16 cellular contexts compared by ENCODE assay signal in genomic region chr2:20455076-20455587, GRCh38. TPM values are rescaled to one million over a fixed set of nuclear protein-coding genes. Genes with fewer than 3 reads are reported as not detected.
DNase-seq lines count a peak whose midpoint lies in the region; ATAC-seq and TF ChIP-seq lines count a peak whose summit lies in the region.
"Had no signal": no experiment of that assay in that cellular context is flagged by ENCODE, and none has a peak within 500 bp of the region (broad histone marks: within the 10 kb centered on the region; RNA-seq: fewer than 3 reads in every experiment).

No MANE protein-coding gene starts in this region.

- H2BK5ac ChIP-seq in trophoblast cell (ENCODE audit: low read depth, low read length, poor library complexity), result no peak overlapping the region

- H3K4me2 ChIP-seq in trophoblast cell (ENCODE audit: low read length), result no peak overlapping the region

- peak overlapping the region; percentile 10 for H4K91ac ChIP-seq in trophoblast cell (ENCODE audit: low read depth, low read length)

- TF ChIP-seq EP300 in tibial nerve (IDR thresholded peaks at IDR 0.05), result no peak

- no peaks in the 10 kb centered on the region for H3K79me2 ChIP-seq in trophoblast cell (ENCODE audit: control insufficient read depth, insufficient read depth, low read length, poor library complexity)

- no peak overlapping the region for H2AK5ac ChIP-seq in trophoblast cell (ENCODE audit: low read length)

- no peak overlapping the region for H2BK120ac ChIP-seq in trophoblast cell (ENCODE audit: insufficient read depth, low read length, poor library complexity)

- DNase-seq in WERI-Rb-1 (peak; percentile 2), coronary artery (ENCODE audit: low spot score) (peak; percentile 71), trophoblast cell (no peak), tibial nerve (ENCODE audit: low spot score in 2 of 2) (no peak), NCI-H748 (lab: John Stamatoyannopoulos, UW; ENCODE audit: unreplicated experiment) (no peak), SW480 (ENCODE audit: low spot score) (no peak)
- DNase-seq: CD8-positive, alpha-beta T cell; DMS79 treated with DMSO at 0.1 percent for 48 hours; HFFc6; NCI-H146; NCI-H2081 treated with DMSO at 0.1 percent for 48 hours; NCI-H526; NK-92 treated with Interleukin-12 subunit alpha and Interleukin-12 subunit beta, amount 100 ng/mL, for 24 hours; OCI-M1 had no signal

- no peak overlapping the region for H3K9ac ChIP-seq in trophoblast cell (ENCODE audit: low read length)

- H3K27ac ChIP-seq in WERI-Rb-1 (no peak overlapping the region), coronary artery (peak overlapping the region in 1 of 2 donors; percentile 24), trophoblast cell (ENCODE audit: low read depth, low read length) (no peak overlapping the region), tibial nerve (peak overlapping the region; percentile 21 to 99 (median 69))
- H3K27ac ChIP-seq: RWPE1 had no signal

- peaks cover 13% of the 10 kb centered on the region for H3K79me1 ChIP-seq in trophoblast cell (ENCODE audit: low read length)

- H4K8ac ChIP-seq in trophoblast cell (ENCODE audit: low read depth, low read length), result no peak overlapping the region

- no peak overlapping the region for H3K14ac ChIP-seq in trophoblast cell (ENCODE audit: low read length)

- H2BK12ac ChIP-seq in trophoblast cell (ENCODE audit: low read length), result peak overlapping the region; percentile 4

- ATAC-seq in GM18909 (IDR thresholded peaks at IDR 0.05; ENCODE audit: poor library complexity, unreplicated experiment), result no peak
- ATAC-seq: CD8-positive, alpha-beta T cell had no signal

- H4K12ac ChIP-seq in trophoblast cell (ENCODE audit: low read depth, low read length), result no peak overlapping the region

- H3K4me1 ChIP-seq in trophoblast cell (ENCODE audit: control insufficient read depth in 1 of 2, insufficient read depth in 2 of 2, low read length in 2 of 2), result peaks cover 8 to 19% of the 10 kb centered on the region in 2 experiments
- H3K4me1 ChIP-seq in tibial nerve, result peaks cover 0 to 45% (median 19%) of the 10 kb centered on the region in 4 donors

- no peak overlapping the region for H3K4ac ChIP-seq in trophoblast cell (ENCODE audit: low read depth, low read length)

- H3K36me3 ChIP-seq in WERI-Rb-1 (no peaks in the 10 kb centered on the region), trophoblast cell (ENCODE audit: control insufficient read depth in 1 of 2, insufficient read depth in 2 of 2, low read length in 2 of 2) (no peaks in the 10 kb centered on the region), tibial nerve (no peaks in the 10 kb centered on the region)

- no peak for TF ChIP-seq POLR2A in tibial nerve (IDR thresholded peaks at IDR 0.05)

- H3K23ac ChIP-seq in trophoblast cell (ENCODE audit: low read length), result no peak overlapping the region

- no peaks in the 10 kb centered on the region for H3K9me3 ChIP-seq in WERI-Rb-1 (ENCODE audit: severe bottlenecking)
- peaks cover 4% of the 10 kb centered on the region for H3K9me3 ChIP-seq in trophoblast cell (ENCODE audit: insufficient read depth, low read depth, low read length)
- no peaks in the 10 kb centered on the region for H3K9me3 ChIP-seq in tibial nerve

- no CpG with 5 or more reads among the region's 3 CpGs for WGBS in trophoblast cell (ENCODE audit: extremely low coverage, insufficient coverage, insufficient read length)
- 90% methylated on average over 3 of the region's 3 CpGs for WGBS in tibial nerve, 2 donors

- H3K18ac ChIP-seq in trophoblast cell (ENCODE audit: low read length), result no peak overlapping the region

- no peak overlapping the region for H2AFZ ChIP-seq in trophoblast cell (ENCODE audit: insufficient read depth, low read length, poor library complexity)

- H3K27me3 ChIP-seq in WERI-Rb-1 (ENCODE audit: insufficient read depth, low read depth, severe bottlenecking), result no peaks in the 10 kb centered on the region
- no peaks in the 10 kb centered on the region for H3K27me3 ChIP-seq in trophoblast cell (ENCODE audit: insufficient read depth, low read length)
- H3K27me3 ChIP-seq in tibial nerve, result no peaks in the 10 kb centered on the region

- TF ChIP-seq CTCF in WERI-Rb-1 (IDR thresholded peaks at IDR 0.05; ENCODE audit: low read depth, low read length), result no peak
- TF ChIP-seq CTCF in coronary artery (IDR thresholded peaks at IDR 0.05), result no peak
- TF ChIP-seq CTCF in tibial nerve (IDR thresholded peaks at IDR 0.05), result no peak

- H3K4me3 ChIP-seq in WERI-Rb-1 (ENCODE audit: low read depth, low read length) (no peak overlapping the region), coronary artery (no peak overlapping the region), trophoblast cell (ENCODE audit: low read depth, low read length) (no peak overlapping the region), tibial nerve (no peak overlapping the region)

RNA-seq across cellular contexts. Expression of gene RHOB, which starts 8.3 kb away (rescaled TPM):
- polyA plus RNA-seq in trophoblast cell (2013), result 220 and 222 TPM in 2 replicates
- 1,000 to 10,000 TPM; 1,356 to 1,875 (median 1,699) TPM for total RNA-seq in tibial nerve

Comparison
In these comparisons a context has a peak if more than half of its experiments do, and no peak if none do; other contexts are left out.
1. DNase-seq: peak in WERI-Rb-1 (single experiment) and coronary artery (single experiment); none in trophoblast cell (0 of 2), tibial nerve (0 of 2), NCI-H748 (single experiment) and SW480 (single experiment).
2. H3K27ac ChIP-seq: peak in tibial nerve (4 of 4); none in WERI-Rb-1 (single experiment) and trophoblast cell (single experiment).